In genomic region chr9:16516887-16517286, GRCh38 we compare ENCODE assay signal across 15 cellular contexts.
DNase-seq lines count a peak whose midpoint lies in the region; ATAC-seq and TF ChIP-seq lines count a peak whose summit lies in the region.
"Had no signal": no experiment of that assay in that cellular context is flagged by ENCODE, and none has a peak within 500 bp of the region (broad histone marks: within the 10 kb centered on the region; RNA-seq: fewer than 3 reads in every experiment).

No MANE protein-coding gene starts in this region.

- peaks cover 17% of the 10 kb centered on the region for H3K4me1 ChIP-seq in mesendoderm (ENCODE audit: control insufficient read depth, low read depth, low read length)

- no peak overlapping the region for H3K4me3 ChIP-seq in mesendoderm (ENCODE audit: low read length)
- H3K4me3 ChIP-seq: suprapubic skin had no signal

- H3K9ac ChIP-seq in mesendoderm (ENCODE audit: low read length), result no peak overlapping the region

- H3K27ac ChIP-seq in mesendoderm (ENCODE audit: low read depth, low read length), result no peak overlapping the region
- H3K27ac ChIP-seq: ascending aorta, suprapubic skin had no signal

- DNase-seq in M059J (ENCODE audit: low read depth) (peak; percentile 62), chondrocyte (ENCODE audit: low spot score) (no peak), mesendoderm (peak; percentile 65), left cardiac atrium (no peak)
- no peak for DNase-seq in natural killer cell treated with Interleukin-12 subunit alpha and Interleukin-12 subunit beta and Interleukin-15 and Interleukin-18, amount 100 ng/mL, for 72 hours (ENCODE audit: low spot score)
- DNase-seq: activated CD4-positive, alpha-beta T cell treated with anti-CD3 and anti-CD28 coated beads, Interleukin-2, amount 50 U/mL, for 4 hours; effector CD4-positive, alpha-beta T cell; NCI-H1092 treated with DMSO at 0.1 percent for 48 hours; NCI-H2171; SHP77 treated with DMSO at 0.1 percent for 48 hours had no signal

- H2AK5ac ChIP-seq in mesendoderm (ENCODE audit: low read length), result no peak overlapping the region

- H2BK5ac ChIP-seq in mesendoderm (ENCODE audit: low read length), result no peak overlapping the region

- no peak overlapping the region for H4K8ac ChIP-seq in mesendoderm (ENCODE audit: low read depth, low read length)

- ATAC-seq in natural killer cell treated with Interleukin-12 subunit alpha and Interleukin-12 subunit beta and Interleukin-15 and Interleukin-18, amount 100 ng/mL, for 72 hours, result no peak
- ATAC-seq in HG03457 (IDR thresholded peaks at IDR 0.05; ENCODE audit: unreplicated experiment), result no peak
- no peak for ATAC-seq in left cardiac atrium
- no peak for ATAC-seq in GM18517 (IDR thresholded peaks at IDR 0.05; ENCODE audit: unreplicated experiment)

- H3K36me3 Mint-ChIP-seq in chondrocyte (ENCODE audit: low read depth), result no peaks in the 10 kb centered on the region
- H3K36me3 Mint-ChIP-seq in natural killer cell treated with Interleukin-12 subunit alpha and Interleukin-12 subunit beta and Interleukin-15 and Interleukin-18, amount 100 ng/mL, for 72 hours, result no peaks in the 10 kb centered on the region
- H3K36me3 Mint-ChIP-seq: CD14-positive monocyte had no signal

- H3K79me1 ChIP-seq in mesendoderm (ENCODE audit: low read length), result no peaks in the 10 kb centered on the region

- H4K5ac ChIP-seq in mesendoderm (ENCODE audit: low read length), result no peak overlapping the region

- H3K23ac ChIP-seq in mesendoderm (ENCODE audit: low read length), result no peak overlapping the region

- no peaks in the 10 kb centered on the region for H3K36me3 ChIP-seq in mesendoderm (ENCODE audit: control insufficient read depth, insufficient read depth, low read length)
- H3K36me3 ChIP-seq: ascending aorta, suprapubic skin had no signal

- intact Hi-C loops in left cardiac atrium (cut with DNase I), result no loop called here

- peak overlapping the region; percentile 22 for H3K18ac ChIP-seq in mesendoderm (ENCODE audit: low read length)

- no peak overlapping the region for H2BK120ac ChIP-seq in mesendoderm (ENCODE audit: low read depth, low read length)

- TF ChIP-seq CTCF in chondrocyte (IDR thresholded peaks at IDR 0.05), result no peak

- no peak overlapping the region for H3K56ac ChIP-seq in mesendoderm (ENCODE audit: low read length)

- H2BK15ac ChIP-seq in mesendoderm (replicated peaks; ENCODE audit: low read depth), result no peak overlapping the region

- no peaks in the 10 kb centered on the region for H3K79me2 ChIP-seq in mesendoderm (ENCODE audit: control insufficient read depth, insufficient read depth, low read length)

- no CpG with 5 or more reads among the region's 2 CpGs for WGBS in mesendoderm (ENCODE audit: extremely low coverage, insufficient coverage, low lambda C conversion rate)

- peaks cover 8% of the 10 kb centered on the region for H3K9me3 Mint-ChIP-seq in chondrocyte (ENCODE audit: low read depth)
- no peaks in the 10 kb centered on the region for H3K9me3 Mint-ChIP-seq in natural killer cell treated with Interleukin-12 subunit alpha and Interleukin-12 subunit beta and Interleukin-15 and Interleukin-18, amount 100 ng/mL, for 72 hours

- H3K27ac Mint-ChIP-seq in chondrocyte (ENCODE audit: unreplicated experiment), result peak overlapping the region; percentile 42
- no peak overlapping the region for H3K27ac Mint-ChIP-seq in natural killer cell treated with Interleukin-12 subunit alpha and Interleukin-12 subunit beta and Interleukin-15 and Interleukin-18, amount 100 ng/mL, for 72 hours
- H3K27ac Mint-ChIP-seq: CD14-positive monocyte had no signal

- H3K4ac ChIP-seq in mesendoderm (ENCODE audit: low read depth, low read length), result no peak overlapping the region

- no peak overlapping the region for H3K4me3 Mint-ChIP-seq in chondrocyte (ENCODE audit: unreplicated experiment)
- H3K4me3 Mint-ChIP-seq in natural killer cell treated with Interleukin-12 subunit alpha and Interleukin-12 subunit beta and Interleukin-15 and Interleukin-18, amount 100 ng/mL, for 72 hours, result no peak overlapping the region
- H3K4me3 Mint-ChIP-seq: CD14-positive monocyte had no signal

- H3K4me2 ChIP-seq in mesendoderm (ENCODE audit: low read length), result no peak overlapping the region

- no peaks in the 10 kb centered on the region for H3K27me3 Mint-ChIP-seq in chondrocyte (ENCODE audit: low read depth)
- H3K27me3 Mint-ChIP-seq in natural killer cell treated with Interleukin-12 subunit alpha and Interleukin-12 subunit beta and Interleukin-15 and Interleukin-18, amount 100 ng/mL, for 72 hours, result no peaks in the 10 kb centered on the region

- no peaks in the 10 kb centered on the region for H3K27me3 ChIP-seq in mesendoderm (ENCODE audit: insufficient read depth, low read length, poor library complexity)
- H3K27me3 ChIP-seq: ascending aorta, suprapubic skin had no signal

- peaks cover 68% of the 10 kb centered on the region for H3K4me1 Mint-ChIP-seq in chondrocyte (ENCODE audit: low read depth)
- H3K4me1 Mint-ChIP-seq in natural killer cell treated with Interleukin-12 subunit alpha and Interleukin-12 subunit beta and Interleukin-15 and Interleukin-18, amount 100 ng/mL, for 72 hours (ENCODE audit: low read depth in 2 of 2), result peaks cover 0 to 2% of the 10 kb centered on the region in 2 donors

Comparison
In these comparisons a context has a peak if more than half of its experiments do, and no peak if none do; other contexts are left out.
1. DNase-seq: peak in M059J (single experiment) and mesendoderm (single experiment); none in chondrocyte (single experiment), natural killer cell treated with Interleukin-12 subunit alpha and Interleukin-12 subunit beta and Interleukin-15 and Interleukin-18, amount 100 ng/mL, for 72 hours (single experiment) and left cardiac atrium (single experiment).